ENCODE assay signal across 28 cellular contexts in genomic region chr14:25375639-25376038, GRCh38.
"Had no signal": no experiment of that assay in that cellular context is flagged by ENCODE, and none has a peak within 500 bp of the region (broad histone marks: within the 10 kb centered on the region; RNA-seq: fewer than 3 reads in every experiment).

No MANE protein-coding gene starts in this region.

- H3K36me3 ChIP-seq: colonic mucosa, esophagus muscularis mucosa, esophagus squamous epithelium, gastrocnemius medialis, gastroesophageal sphincter, heart left ventricle, heart right ventricle had no signal

- H3K27ac ChIP-seq: colonic mucosa, coronary artery, dorsolateral prefrontal cortex, epithelial cell of prostate, esophagus muscularis mucosa, esophagus squamous epithelium, foreskin keratinocyte, gastrocnemius medialis, gastroesophageal sphincter, heart left ventricle, heart right ventricle had no signal

- H3K4me1 ChIP-seq: colonic mucosa, esophagus muscularis mucosa, foreskin keratinocyte, gastrocnemius medialis, gastroesophageal sphincter, heart left ventricle, heart right ventricle had no signal

- FAIRE-seq: colon, endometrium, endothelial cell of umbilical vein, frontal cortex had no signal

- ATAC-seq: effector memory CD8-positive, alpha-beta T cell; esophagus mucosa; foreskin keratinocyte; gastrocnemius medialis; gastroesophageal sphincter; heart left ventricle; heart right ventricle had no signal

- H3K4me3 ChIP-seq: colonic mucosa, coronary artery, dorsolateral prefrontal cortex, esophagus muscularis mucosa, esophagus squamous epithelium, gastrocnemius medialis, gastroesophageal sphincter, heart left ventricle, heart right ventricle had no signal

- H3K27me3 ChIP-seq: colonic mucosa, esophagus muscularis mucosa, esophagus squamous epithelium, foreskin keratinocyte, gastrocnemius medialis, gastroesophageal sphincter, heart left ventricle, heart right ventricle had no signal

- H3K9me3 ChIP-seq: colonic mucosa, esophagus squamous epithelium, gastrocnemius medialis had no signal

- DNase-seq: colonic mucosa; cortex of kidney; dermis blood vessel endothelial cell; dorsolateral prefrontal cortex; effector CD4-positive, alpha-beta T cell; effector CD8-positive, alpha-beta T cell; effector memory CD4-positive, alpha-beta T cell; effector memory CD8-positive, alpha-beta T cell; endodermal cell; erythroblast; esophagus squamous epithelium; foreskin fibroblast; foreskin keratinocyte; foreskin melanocyte; gastrocnemius medialis; glutamatergic neuron; head of caudate nucleus; heart left ventricle; heart right ventricle had no signal
